30 cellular contexts compared by ENCODE assay signal in genomic region chr9:75410405-75410804, GRCh38.
"Had no signal": no experiment of that assay in that cellular context is flagged by ENCODE, and none has a peak within 500 bp of the region (broad histone marks: within the 10 kb centered on the region; RNA-seq: fewer than 3 reads in every experiment).

No MANE protein-coding gene starts in this region.

- H3K36me3 Mint-ChIP-seq: activated naive CD8-positive, alpha-beta T cell had no signal

- H3K4me3 ChIP-seq: esophagus muscularis mucosa, gastrocnemius medialis had no signal

- H3K4me1 Mint-ChIP-seq: activated T-helper 17 cell treated with anti-CD3 and anti-CD28 coated beads, Interleukin-2, amount 50 U/mL, for 72 hours; central memory CD8-positive, alpha-beta T cell had no signal

- ATAC-seq: activated CD4-positive, CD25-positive, alpha-beta regulatory T cell treated with anti-CD3 and anti-CD28 coated beads, Interleukin-2, amount 50 U/mL, for 24 hours; activated CD8-positive, alpha-beta T cell treated with anti-CD3 and anti-CD28 coated beads for 36 hours; activated T-cell treated with anti-CD3 and anti-CD28 coated beads, Interleukin-2, amount 50 U/mL, for 4 hours; activated T-helper 17 cell treated with anti-CD3 and anti-CD28 coated beads, Interleukin-2, amount 50 U/mL, for 72 hours; effector memory CD8-positive, alpha-beta T cell; foreskin keratinocyte; gastrocnemius medialis had no signal

- H3K9me3 Mint-ChIP-seq: activated CD8-positive, alpha-beta T cell treated with anti-CD3 and anti-CD28 coated beads for 36 hours; activated T-cell treated with anti-CD3 and anti-CD28 coated beads, Interleukin-2, amount 50 U/mL, for 4 hours; activated T-helper 17 cell treated with anti-CD3 and anti-CD28 coated beads, Interleukin-2, amount 50 U/mL, for 72 hours; central memory CD8-positive, alpha-beta T cell had no signal

- H3K27me3 ChIP-seq: brain microvascular endothelial cell, esophagus muscularis mucosa, foreskin keratinocyte, gastrocnemius medialis had no signal

- DNase-seq: activated CD4-positive, alpha-beta T cell treated with anti-CD3 and anti-CD28 coated beads for 48 hours; activated CD4-positive, alpha-beta T cell treated with anti-CD3 and anti-CD28 coated beads, Interleukin-2, amount 50 U/mL, for 1 hour; activated CD4-positive, alpha-beta T cell treated with anti-CD3 and anti-CD28 coated beads, Interleukin-2, amount 50 U/mL, for 48 hours; activated CD8-positive, alpha-beta memory T cell treated with anti-CD3 and anti-CD28 coated beads for 24 hours; activated CD8-positive, alpha-beta T cell treated with anti-CD3 and anti-CD28 coated beads for 36 hours; activated effector memory CD4-positive, alpha-beta T cell treated with Interleukin-2 at 50 U/mL for 16 hours; activated gamma-delta T cell treated with Interleukin-2 at 50 U/mL for 16 hours; activated naive CD4-positive, alpha-beta T cell treated with anti-CD3 and anti-CD28 coated beads, Interleukin-2, amount 50 U/mL, for 16 hours; activated naive CD4-positive, alpha-beta T cell treated with Interleukin-2 at 50 U/mL for 16 hours; activated T-cell treated with anti-CD3 and anti-CD28 coated beads, Interleukin-2, amount 50 U/mL, for 4 hours; amniotic stem cell; anterior cingulate cortex; brain microvascular endothelial cell; cortex of kidney; dermis blood vessel endothelial cell; effector CD4-positive, alpha-beta T cell; effector memory CD8-positive, alpha-beta T cell; erythroblast; foreskin keratinocyte; gastrocnemius medialis; glutamatergic neuron; T-helper 2 cell had no signal

- H3K4me1 ChIP-seq: esophagus muscularis mucosa, foreskin keratinocyte had no signal

- H3K27me3 Mint-ChIP-seq: central memory CD8-positive, alpha-beta T cell had no signal

- H3K4me3 Mint-ChIP-seq: activated CD8-positive, alpha-beta T cell treated with anti-CD3 and anti-CD28 coated beads for 36 hours; activated naive CD8-positive, alpha-beta T cell; activated T-cell treated with anti-CD3 and anti-CD28 coated beads, Interleukin-2, amount 50 U/mL, for 4 hours; activated T-helper 17 cell treated with anti-CD3 and anti-CD28 coated beads, Interleukin-2, amount 50 U/mL, for 72 hours; central memory CD8-positive, alpha-beta T cell; effector memory CD8-positive, alpha-beta T cell had no signal

- H3K27ac ChIP-seq: brain microvascular endothelial cell, esophagus muscularis mucosa, foreskin keratinocyte, gastrocnemius medialis had no signal

- H3K9me3 ChIP-seq: esophagus muscularis mucosa, gastrocnemius medialis had no signal

- H3K36me3 ChIP-seq: brain microvascular endothelial cell, esophagus muscularis mucosa, gastrocnemius medialis had no signal

- H3K27ac Mint-ChIP-seq: activated CD8-positive, alpha-beta T cell treated with anti-CD3 and anti-CD28 coated beads for 36 hours; activated naive CD8-positive, alpha-beta T cell; activated T-helper 17 cell treated with anti-CD3 and anti-CD28 coated beads, Interleukin-2, amount 50 U/mL, for 72 hours; effector memory CD8-positive, alpha-beta T cell had no signal

- FAIRE-seq: astrocyte, bronchial epithelial cell, colon had no signal
